Comparison of ENCODE assay signal across 31 cellular contexts in genomic region chr2:218810251-218810650, GRCh38. TPM values are rescaled to one million over a fixed set of nuclear protein-coding genes. Genes with fewer than 3 reads are reported as not detected.
"Had no signal": no experiment of that assay in that cellular context is flagged by ENCODE, and none has a peak within 500 bp of the region (broad histone marks: within the 10 kb centered on the region; RNA-seq: fewer than 3 reads in every experiment).

No MANE protein-coding gene starts in this region.

- DNase-seq: colonic mucosa; effector CD8-positive, alpha-beta T cell; erythroblast; esophagus squamous epithelium; foreskin fibroblast; heart left ventricle; left cardiac atrium; left lung; naive thymus-derived CD8-positive, alpha-beta T cell; nephron progenitor cell; nucleus accumbens; sigmoid colon; stimulated activated CD4-positive, alpha-beta T cell treated with anti-CD3 and anti-CD28 coated beads, Interleukin-2, amount 100 ng/mL, for 24 hours; stimulated activated CD4-positive, alpha-beta T cell treated with anti-CD3 and anti-CD28 coated beads, Interleukin-4, amount 100 ng/mL, for 24 hours; stimulated activated naive CD4-positive, alpha-beta T cell treated with Interleukin-2 at 50 U/mL for 16 hours; stomach; thyroid gland; trophoblast cell had no signal

- H3K9me3 ChIP-seq: colonic mucosa, esophagus squamous epithelium, gastroesophageal sphincter, heart left ventricle, left lung, prostate gland, right atrium auricular region, sigmoid colon, stomach, thyroid gland had no signal

- H3K27ac ChIP-seq: colonic mucosa, esophagus squamous epithelium, gastroesophageal sphincter, heart left ventricle, hepatocyte, left lung, prostate gland, right atrium auricular region, sigmoid colon, stomach, thyroid gland had no signal

- H3K4me1 ChIP-seq: colonic mucosa, prostate gland had no signal

- H3K4me3 ChIP-seq: colonic mucosa, esophagus squamous epithelium, gastroesophageal sphincter, heart left ventricle, hepatocyte, left lung, prostate gland, right atrium auricular region, sigmoid colon, stomach, thyroid gland had no signal

- H3K36me3 ChIP-seq: colonic mucosa, thyroid gland had no signal

- H3K27me3 ChIP-seq: colonic mucosa, esophagus squamous epithelium, gastroesophageal sphincter, heart left ventricle, hepatocyte, left lung, right atrium auricular region, sigmoid colon, stomach, thyroid gland had no signal

- ATAC-seq: gastroesophageal sphincter; heart left ventricle; left cardiac atrium; left lung; naive thymus-derived CD8-positive, alpha-beta T cell; stimulated activated effector memory CD8-positive, alpha-beta T cell treated with anti-CD3 and anti-CD28 coated beads, Interleukin-12 subunit alpha, Interleukin-12 subunit beta, amount 100 ng/mL, for 72 hours had no signal

RNA-seq across cellular contexts. Expression of gene PRKAG3, which starts 21.4 kb away (rescaled TPM):
- total RNA-seq: chondrocyte; colonic mucosa; esophagus squamous epithelium; gastroesophageal sphincter; heart left ventricle; hepatocyte; kidney epithelial cell; left lung; lung microvascular endothelial cell; mesenteric fat pad; naive thymus-derived CD8-positive, alpha-beta T cell; osteocyte; sigmoid colon; stomach; subcutaneous adipose tissue; temporal lobe; thyroid gland had no signal

RNA-seq across cellular contexts. Expression of gene WNT6, which starts 49.4 kb away (rescaled TPM):
- total RNA-seq: chondrocyte; left lung; lung microvascular endothelial cell; naive thymus-derived CD8-positive, alpha-beta T cell; skeletal muscle tissue; temporal lobe had no signal
